Comparison of ENCODE assay signal across 12 cellular contexts in the genomic region with DNA sequence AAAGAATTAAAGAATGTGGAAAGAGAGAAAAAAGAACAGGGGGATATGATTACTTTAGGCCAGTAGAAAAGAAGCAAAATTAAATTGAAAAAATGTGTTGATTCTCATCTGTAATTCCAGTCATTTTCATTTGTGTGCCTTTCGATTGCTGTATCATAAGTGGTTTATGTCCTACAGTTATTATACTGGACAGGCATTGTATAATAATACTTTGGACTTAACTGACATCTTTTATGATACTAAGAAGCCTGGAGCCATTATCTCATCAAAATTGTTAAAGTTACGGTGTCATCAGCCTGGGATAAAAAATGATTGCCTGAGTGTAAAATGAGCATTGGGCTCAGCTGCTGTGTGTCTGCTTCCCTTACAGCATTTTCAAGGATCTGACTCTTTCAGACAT.
"Had no signal": no experiment of that assay in that cellular context is flagged by ENCODE, and none has a peak within 500 bp of the region (broad histone marks: within the 10 kb centered on the region; RNA-seq: fewer than 3 reads in every experiment).

No MANE protein-coding gene starts in this region.

- H3K36me3 ChIP-seq: ovary, sigmoid colon, stomach had no signal

- H3K9me3 ChIP-seq: ovary, sigmoid colon, stomach, testis had no signal

- H3K4me3 ChIP-seq: ovary, sigmoid colon, stomach, testis had no signal

- ATAC-seq: activated T-helper 17 cell treated with anti-CD3 and anti-CD28 coated beads, Interleukin-2, amount 50 U/mL, for 72 hours had no signal

- H3K4me1 Mint-ChIP-seq: activated T-helper 17 cell treated with anti-CD3 and anti-CD28 coated beads, Interleukin-2, amount 50 U/mL, for 72 hours had no signal

- H3K27ac ChIP-seq: ovary, sigmoid colon, stomach, testis had no signal

- H3K4me3 Mint-ChIP-seq: activated T-helper 17 cell treated with anti-CD3 and anti-CD28 coated beads, Interleukin-2, amount 50 U/mL, for 72 hours had no signal

- FAIRE-seq: urothelium cell line had no signal

- H3K9me3 Mint-ChIP-seq: activated T-helper 17 cell treated with anti-CD3 and anti-CD28 coated beads, Interleukin-2, amount 50 U/mL, for 72 hours had no signal

- H3K27me3 ChIP-seq: ovary, sigmoid colon, testis had no signal

- H3K4me1 ChIP-seq: testis had no signal

- DNase-seq: activated CD4-positive, CD25-positive, alpha-beta regulatory T cell treated with anti-CD3 and anti-CD28 coated beads, Interleukin-2, amount 50 U/mL, for 72 hours; activated naive CD4-positive, alpha-beta T cell treated with Interleukin-2 at 50 U/mL for 16 hours; aorta; glutamatergic neuron; ovary; sigmoid colon; stimulated activated CD4-positive, alpha-beta T cell treated with anti-CD3 and anti-CD28 coated beads, Interleukin-12 subunit alpha, Interleukin-12 subunit beta, amount 100 ng/mL, for 4 hours; stimulated activated CD4-positive, alpha-beta T cell treated with anti-CD3 and anti-CD28 coated beads, Interleukin-2, amount 100 ng/mL, for 24 hours; stomach; testis had no signal

- H3K27ac Mint-ChIP-seq: activated T-helper 17 cell treated with anti-CD3 and anti-CD28 coated beads, Interleukin-2, amount 50 U/mL, for 72 hours had no signal
